8 cellular contexts compared by ENCODE assay signal in the genomic region with DNA sequence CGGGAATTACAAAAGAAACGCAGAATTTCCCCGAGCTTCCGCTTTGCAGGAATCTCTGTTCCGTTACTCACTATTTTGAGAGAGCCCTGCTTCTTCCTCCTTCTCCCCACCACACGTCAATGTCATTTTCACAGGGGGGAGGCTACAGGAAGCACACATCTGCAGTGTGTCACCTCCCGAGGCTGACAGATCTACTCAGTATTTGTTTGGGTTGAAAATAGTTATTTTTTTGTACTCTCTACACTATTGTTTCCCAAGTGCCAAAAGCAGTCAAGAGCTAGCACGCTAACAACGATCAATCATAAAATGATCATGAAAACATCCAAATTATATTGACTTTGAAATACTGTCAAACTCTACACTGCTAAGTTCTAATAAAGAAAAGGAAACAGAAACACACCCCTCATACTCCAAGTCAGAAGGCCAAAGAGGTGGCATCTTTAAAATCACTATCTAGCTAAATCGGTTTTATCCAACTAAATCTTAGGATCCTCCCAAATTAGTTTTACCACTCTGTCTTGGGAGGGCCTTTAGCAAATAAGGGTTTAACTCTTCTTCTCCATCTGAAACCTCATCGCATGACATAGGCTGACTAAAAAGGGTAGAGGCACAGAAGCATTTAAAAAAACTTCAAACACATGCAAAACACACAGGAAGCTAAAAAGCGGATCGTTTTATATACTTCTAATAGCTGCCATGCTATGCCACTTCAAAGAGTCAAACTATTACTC. TPM values are rescaled to one million over a fixed set of nuclear protein-coding genes. Genes with fewer than 3 reads are reported as not detected.
DNase-seq lines count a peak whose midpoint lies in the region; ATAC-seq and TF ChIP-seq lines count a peak whose summit lies in the region.

No MANE protein-coding gene starts in this region.

- peak overlapping the region; percentile 91 for H3K27ac ChIP-seq in OCI-LY7 (ENCODE audit: low read depth, low read length, poor library complexity, severe bottlenecking)
- peak overlapping the region; percentile 77 for H3K27ac ChIP-seq in naive thymus-derived CD4-positive, alpha-beta T cell (ENCODE audit: low read depth, low read length)
- H3K27ac ChIP-seq in thyroid gland, result no peak overlapping the region

- intact Hi-C loops in OCI-LY7 (cut with micrococcal nuclease; ENCODE audit: unreplicated experiment) (loop anchor here (2.0 kb wide), 4 partner anchors 20 to 60 kb away; partner anchors contain the start of gene FOXN3), thyroid gland (cut with DNase I) (no loop called here)
- intact Hi-C loops in activated naive CD4-positive, alpha-beta T cell treated with anti-CD3 and anti-CD28 coated beads for 36 hours (cut with micrococcal nuclease), result loop anchor here (1.0 to 10.0 kb wide), 14 partner anchors 13 to 1610 kb away; partner anchors contain the start of gene EML5
- intact Hi-C loops in naive thymus-derived CD4-positive, alpha-beta T cell (cut with micrococcal nuclease), result loop anchor here (1.0 to 2.0 kb wide), 6 partner anchors 10 to 188 kb away; partner anchors contain the start of gene FOXN3 (in 2 of the 2)

- peak; percentile 89 for ATAC-seq in HG02759 (IDR thresholded peaks at IDR 0.05; ENCODE audit: unreplicated experiment)
- peak; percentile 96 for ATAC-seq in naive thymus-derived CD4-positive, alpha-beta T cell

- no peaks in the 10 kb centered on the region for H4K20me1 ChIP-seq in OCI-LY7 (ENCODE audit: insufficient read depth, low read length)

- H3K9me2 ChIP-seq in OCI-LY7 (ENCODE audit: insufficient read depth, low read length), result no peaks in the 10 kb centered on the region

- CTCF ChIA-PET in OCI-LY7 (lab: Charles Lee; ENCODE audit: unreplicated experiment), result interaction anchor here (0.5 to 1.4 kb wide), 4 partner anchors 13 to 27 kb away, joined by 3 to 6 read pairs (median 4); no protein-coding TSS in a partner anchor
- CTCF ChIA-PET in activated naive CD4-positive, alpha-beta T cell treated with anti-CD3 and anti-CD28 coated beads for 36 hours (lab: Charles Lee), result interaction anchor here (0.5 to 0.8 kb wide), 5 partner anchors 11 to 323 kb away, joined by 3 read pairs; no protein-coding TSS in a partner anchor
- CTCF ChIA-PET in naive thymus-derived CD4-positive, alpha-beta T cell (lab: Charles Lee), result interaction anchor here (0.6 to 1.2 kb wide), 2 partner anchors 27 to 187 kb away, joined by 3 read pairs; no protein-coding TSS in a partner anchor

- H3K4me2 ChIP-seq in OCI-LY7 (ENCODE audit: low read length), result peak overlapping the region; percentile 77

- H3K4me1 ChIP-seq in OCI-LY7 (ENCODE audit: insufficient read depth, low read length, poor library complexity, severe bottlenecking) (peaks cover 57% of the 10 kb centered on the region), thyroid gland (peaks cover 0 to 4% of the 10 kb centered on the region in 2 donors)
- H3K4me1 ChIP-seq in naive thymus-derived CD4-positive, alpha-beta T cell (ENCODE audit: control insufficient read depth in 2 of 2, insufficient read depth in 2 of 2, low read length in 2 of 2), result peaks cover 18 to 26% of the 10 kb centered on the region in 2 donors

- peaks cover 66% of the 10 kb centered on the region for H3K4me1 Mint-ChIP-seq in activated naive CD4-positive, alpha-beta T cell treated with anti-CD3 and anti-CD28 coated beads for 36 hours (ENCODE audit: low read depth)
- peaks cover 38 to 73% (median 63%) of the 10 kb centered on the region in 7 donors for H3K4me1 Mint-ChIP-seq in naive thymus-derived CD4-positive, alpha-beta T cell
- peaks cover 28% of the 10 kb centered on the region for H3K4me1 Mint-ChIP-seq in type B pancreatic cell (ENCODE audit: unreplicated experiment)

- peaks cover 63% of the 10 kb centered on the region for H3K79me2 ChIP-seq in OCI-LY7 (ENCODE audit: insufficient read depth, low read depth, low read length)

- no peak for TF ChIP-seq CTCF in OCI-LY7 (conservative IDR thresholded peaks at IDR 0.05; ENCODE audit: low read length)
- no peak for TF ChIP-seq CTCF in type B pancreatic cell (conservative IDR thresholded peaks at IDR 0.05)
- no peak for TF ChIP-seq CTCF in thyroid gland (IDR thresholded peaks at IDR 0.05)

- TF ChIP-seq POLR2A in GM15510 (IDR thresholded peaks at IDR 0.05; ENCODE audit: borderline replicate concordance, extremely low read depth, insufficient read length) (peak; percentile 17), thyroid gland (IDR thresholded peaks at IDR 0.05) (no peak)

- H3K36me3 ChIP-seq in OCI-LY7 (ENCODE audit: insufficient read depth, low read length) (peaks cover 26% of the 10 kb centered on the region), thyroid gland (no peaks in the 10 kb centered on the region)
- H3K36me3 ChIP-seq in naive thymus-derived CD4-positive, alpha-beta T cell (ENCODE audit: control insufficient read depth in 2 of 3, insufficient read depth in 3 of 3, low read length in 3 of 3), result no peaks in the 10 kb centered on the region

- H3K27me3 Mint-ChIP-seq in activated naive CD4-positive, alpha-beta T cell treated with anti-CD3 and anti-CD28 coated beads for 36 hours (ENCODE audit: low read depth), result no peaks in the 10 kb centered on the region
- no peaks in the 10 kb centered on the region for H3K27me3 Mint-ChIP-seq in naive thymus-derived CD4-positive, alpha-beta T cell
- no peaks in the 10 kb centered on the region for H3K27me3 Mint-ChIP-seq in type B pancreatic cell

- POLR2A ChIA-PET in OCI-LY7 (lab: Charles Lee), result interaction anchor here (0.7 to 2.7 kb wide), 15 partner anchors 9 to 228 kb away, joined by 3 to 13 read pairs (median 5); no protein-coding TSS in a partner anchor
- POLR2A ChIA-PET in naive thymus-derived CD4-positive, alpha-beta T cell (lab: Charles Lee), result interaction anchor here (0.6 to 1.8 kb wide), 4 partner anchors 8 to 1435 kb away, joined by 3 to 8 read pairs (median 3); no protein-coding TSS in a partner anchor

- DNase-seq in OCI-LY7 (ENCODE audit: low spot score), result peak; percentile 82
- DNase-seq in activated naive CD4-positive, alpha-beta T cell treated with anti-CD3 and anti-CD28 coated beads for 36 hours, result peak; percentile 80
- DNase-seq in naive thymus-derived CD4-positive, alpha-beta T cell, result peak in 8 of 9 donors; percentile 39 to 82 (median 66)
- no peak for DNase-seq in type B pancreatic cell (ENCODE audit: extremely low spot score, unreplicated experiment)
- no peak for DNase-seq in HuH-7.5 (ENCODE audit: low spot score)
- no peak for DNase-seq in thyroid gland

- H2AFZ ChIP-seq in OCI-LY7 (ENCODE audit: low read length), result no peak overlapping the region

- BruUV-seq in OCI-LY7 (replicated peaks; lab: Mats Ljungman, UMichigan), result TSS peak; percentile 88

- H3K9me3 Mint-ChIP-seq in activated naive CD4-positive, alpha-beta T cell treated with anti-CD3 and anti-CD28 coated beads for 36 hours, result peaks cover 9% of the 10 kb centered on the region
- peaks cover 0 to 3% (median 0%) of the 10 kb centered on the region in 11 donors for H3K9me3 Mint-ChIP-seq in naive thymus-derived CD4-positive, alpha-beta T cell
- peaks cover 5% of the 10 kb centered on the region for H3K9me3 Mint-ChIP-seq in type B pancreatic cell

- H3K27ac Mint-ChIP-seq in activated naive CD4-positive, alpha-beta T cell treated with anti-CD3 and anti-CD28 coated beads for 36 hours, result peak overlapping the region; percentile 97
- H3K27ac Mint-ChIP-seq in naive thymus-derived CD4-positive, alpha-beta T cell, result peak overlapping the region; percentile 84 to 97 (median 92)
- H3K27ac Mint-ChIP-seq in type B pancreatic cell, result peak overlapping the region; percentile 44

- WGBS in thyroid gland, 2 donors, result 74 to 76% methylated on average over 13 of the region's 13 CpGs

- H3K4me3 ChIP-seq in OCI-LY7 (ENCODE audit: low read depth, low read length, poor library complexity, severe bottlenecking) (peak overlapping the region; percentile 63), thyroid gland (replicated peaks in 1 of 3) (no peak overlapping the region)
- peak overlapping the region; percentile 20 for H3K4me3 ChIP-seq in naive thymus-derived CD4-positive, alpha-beta T cell (ENCODE audit: low read length)

- H3K9me3 ChIP-seq in OCI-LY7 (ENCODE audit: low read length) (peaks cover 5% of the 10 kb centered on the region; the same call in 1 of the 2 replicates), thyroid gland (no peaks in the 10 kb centered on the region)
- no peaks in the 10 kb centered on the region for H3K9me3 ChIP-seq in naive thymus-derived CD4-positive, alpha-beta T cell (ENCODE audit: control insufficient read depth in 2 of 3, low read length in 3 of 3)

- H3K36me3 Mint-ChIP-seq in activated naive CD4-positive, alpha-beta T cell treated with anti-CD3 and anti-CD28 coated beads for 36 hours (ENCODE audit: low read depth), result peaks cover 16% of the 10 kb centered on the region
- H3K36me3 Mint-ChIP-seq in naive thymus-derived CD4-positive, alpha-beta T cell, result peaks cover 0 to 19% (median 3%) of the 10 kb centered on the region in 5 donors
- H3K36me3 Mint-ChIP-seq in type B pancreatic cell, result peaks cover 11% of the 10 kb centered on the region

- H3K27me3 ChIP-seq in naive thymus-derived CD4-positive, alpha-beta T cell (ENCODE audit: control insufficient read depth in 2 of 2, insufficient read depth in 2 of 2, low read length in 2 of 2), result no peaks in the 10 kb centered on the region
- H3K27me3 ChIP-seq in thyroid gland, result no peaks in the 10 kb centered on the region

- peak overlapping the region; percentile 73 for H3K4me3 Mint-ChIP-seq in activated naive CD4-positive, alpha-beta T cell treated with anti-CD3 and anti-CD28 coated beads for 36 hours
- peak overlapping the region; percentile 79 to 91 (median 86) for H3K4me3 Mint-ChIP-seq in naive thymus-derived CD4-positive, alpha-beta T cell
- H3K4me3 Mint-ChIP-seq in type B pancreatic cell, result no peak overlapping the region

RNA-seq across cellular contexts. Expression of gene FOXN3, which starts 51.8 kb away (rescaled TPM):
- 54.8 and 77.7 TPM in 2 replicates for total RNA-seq in OCI-LY7 (2014; rRNA removed; shearing (Covaris generic))
- 102 and 108 TPM in 2 replicates for total RNA-seq in OCI-LY7 (2022)
- 10 to 100 TPM; 64.6 to 65.0 TPM for total RNA-seq in activated naive CD4-positive, alpha-beta T cell treated with anti-CD3 and anti-CD28 coated beads for 36 hours
- 100 to 1,000 TPM; 103 to 192 (median 149) TPM for total RNA-seq in naive thymus-derived CD4-positive, alpha-beta T cell
- polyA plus RNA-seq in naive thymus-derived CD4-positive, alpha-beta T cell, result 100 to 1,000 TPM; 120 to 156 TPM
- total RNA-seq in type B pancreatic cell (ENCODE audit: low replicate concordance), result 40.4 and 73.5 TPM in 2 replicates
- 10 to 100 TPM; 38.7 to 70.1 (median 43.1) TPM for total RNA-seq in thyroid gland

Comparison
In these comparisons a context has a peak if more than half of its experiments do, and no peak if none do; other contexts are left out.
1. DNase-seq: peak in OCI-LY7 (single experiment), activated naive CD4-positive, alpha-beta T cell treated with anti-CD3 and anti-CD28 coated beads for 36 hours (single experiment) and naive thymus-derived CD4-positive, alpha-beta T cell (8 of 9); none in type B pancreatic cell (single experiment), HuH-7.5 (single experiment) and thyroid gland (0 of 2).
2. H3K27ac ChIP-seq: peak in OCI-LY7 (single experiment) and naive thymus-derived CD4-positive, alpha-beta T cell (single experiment); none in thyroid gland (0 of 3).
3. H3K4me3 ChIP-seq: peak in OCI-LY7 (single experiment) and naive thymus-derived CD4-positive, alpha-beta T cell (single experiment); none in thyroid gland (0 of 3).
4. H3K27ac Mint-ChIP-seq: peak in every context shown above with its lines; median percentile 97 in activated naive CD4-positive, alpha-beta T cell treated with anti-CD3 and anti-CD28 coated beads for 36 hours; 92 in naive thymus-derived CD4-positive, alpha-beta T cell; 44 in type B pancreatic cell.